ENCODE assay signal across 16 cellular contexts in genomic region chr6:118621799-118622470, GRCh38.
"Had no signal": no experiment of that assay in that cellular context is flagged by ENCODE, and none has a peak within 500 bp of the region (broad histone marks: within the 10 kb centered on the region; RNA-seq: fewer than 3 reads in every experiment).

No MANE protein-coding gene starts in this region.

- H3K27me3 ChIP-seq: esophagus muscularis mucosa, hepatocyte, tibial nerve, uterus had no signal

- H3K36me3 ChIP-seq: esophagus muscularis mucosa, uterus had no signal

- H3K27me3 Mint-ChIP-seq: activated B cell treated with CpG ODN at 0.5 μM for 24 hours; activated CD4-positive, alpha-beta memory T cell treated with anti-CD3 and anti-CD28 coated beads, Interleukin-2, amount 10 ng/mL, durations not matched to agents 7 days and 5 days; activated CD8-positive, alpha-beta memory T cell treated with anti-CD3 and anti-CD28 coated beads, Interleukin-2, amount 10 ng/mL, durations not matched to agents 7 days and 5 days; dendritic cell treated with granulocyte-macrophage colony-stimulating factor and Interleukin-4, amounts not matched to agents 40 ng/mL and 50 ng/mL, for 4 days had no signal

- H3K4me1 ChIP-seq: parathyroid adenoma, uterus had no signal

- H3K27ac Mint-ChIP-seq: activated B cell treated with CpG ODN at 0.5 μM for 24 hours; activated CD4-positive, alpha-beta memory T cell treated with anti-CD3 and anti-CD28 coated beads, Interleukin-2, amount 10 ng/mL, durations not matched to agents 7 days and 5 days; activated CD8-positive, alpha-beta memory T cell treated with anti-CD3 and anti-CD28 coated beads, Interleukin-2, amount 10 ng/mL, durations not matched to agents 7 days and 5 days; dendritic cell treated with granulocyte-macrophage colony-stimulating factor and Interleukin-4, amounts not matched to agents 40 ng/mL and 50 ng/mL, for 4 days; natural killer cell had no signal

- H3K27ac ChIP-seq: esophagus muscularis mucosa, hepatocyte, parathyroid adenoma, tibial nerve, uterus had no signal

- H3K4me3 ChIP-seq: esophagus muscularis mucosa, hepatocyte, tibial nerve, uterus had no signal

- ATAC-seq: activated CD8-positive, alpha-beta memory T cell treated with anti-CD3 and anti-CD28 coated beads, Interleukin-2, amount 10 ng/mL, durations not matched to agents 7 days and 5 days; left lobe of liver; natural killer cell; stimulated activated naive CD8-positive, alpha-beta T cell treated with anti-CD3 and anti-CD28 coated beads, Interleukin-15, Interleukin-2, amounts not matched to agents 100 U/mL and 50 U/mL, for 24 hours had no signal

- H3K4me3 Mint-ChIP-seq: activated B cell treated with CpG ODN at 0.5 μM for 24 hours; activated CD4-positive, alpha-beta memory T cell treated with anti-CD3 and anti-CD28 coated beads, Interleukin-2, amount 10 ng/mL, durations not matched to agents 7 days and 5 days; activated CD8-positive, alpha-beta memory T cell treated with anti-CD3 and anti-CD28 coated beads, Interleukin-2, amount 10 ng/mL, durations not matched to agents 7 days and 5 days; dendritic cell treated with granulocyte-macrophage colony-stimulating factor and Interleukin-4, amounts not matched to agents 40 ng/mL and 50 ng/mL, for 4 days; natural killer cell had no signal

- DNase-seq: activated B cell treated with CpG ODN at 0.5 μM for 24 hours; activated CD4-positive, alpha-beta memory T cell treated with anti-CD3 and anti-CD28 coated beads, Interleukin-2, amount 10 ng/mL, durations not matched to agents 7 days and 5 days; activated CD4-positive, alpha-beta T cell treated with anti-CD3 and anti-CD28 coated beads for 4 hours; activated CD8-positive, alpha-beta memory T cell treated with anti-CD3 and anti-CD28 coated beads, Interleukin-2, amount 10 ng/mL, durations not matched to agents 7 days and 5 days; effector CD8-positive, alpha-beta T cell; natural killer cell; stimulated activated naive CD8-positive, alpha-beta T cell treated with anti-CD3 and anti-CD28 coated beads, Interleukin-15, Interleukin-2, amounts not matched to agents 100 U/mL and 50 U/mL, for 24 hours; substantia nigra; SW 1271; uterus had no signal

- H3K9me3 ChIP-seq: esophagus muscularis mucosa, uterus had no signal
